In the genomic region with DNA sequence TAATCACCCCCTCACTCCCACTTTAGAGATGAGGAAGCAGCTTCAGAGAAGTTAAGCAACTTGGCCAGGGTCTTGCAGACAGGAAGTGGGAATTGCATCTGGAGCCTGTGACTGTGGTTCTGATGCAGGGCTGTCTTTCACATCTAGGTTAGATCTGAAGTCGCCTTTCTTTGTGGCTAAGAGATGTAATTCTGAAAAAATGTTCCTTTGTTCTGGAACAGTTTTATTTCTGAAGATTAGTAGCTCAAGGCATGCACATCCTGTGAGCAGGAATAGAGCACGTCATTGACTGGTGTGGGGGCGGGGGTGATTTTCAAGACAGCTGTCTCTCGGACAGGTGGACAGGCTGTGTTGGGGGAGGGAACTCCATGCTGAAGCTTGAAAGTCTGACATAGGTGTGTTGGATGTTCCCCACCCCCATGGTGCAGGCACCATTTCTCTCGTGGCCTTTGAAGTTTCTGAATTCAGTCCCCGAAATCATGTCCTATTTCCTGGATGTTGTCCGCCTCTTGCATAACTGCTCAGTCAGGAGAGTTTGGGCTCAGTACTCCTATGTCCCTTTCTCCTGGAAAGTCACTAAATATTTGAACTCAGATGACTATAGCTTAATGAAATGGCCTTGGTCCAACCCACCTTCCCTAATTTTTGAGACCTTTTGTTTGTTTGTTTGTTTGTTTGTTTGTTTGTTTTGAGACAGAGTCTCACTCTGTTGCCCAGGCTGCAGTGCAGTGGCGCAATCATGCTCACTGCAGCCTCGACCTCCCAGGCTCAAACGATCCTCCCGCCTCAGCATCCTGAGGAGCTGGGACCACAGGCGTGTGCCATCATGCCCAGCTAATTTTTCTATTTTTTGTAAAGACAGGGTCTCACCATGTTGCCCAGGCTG, we compare ENCODE assay signal across 8 cellular contexts. TPM values are rescaled to one million over a fixed set of nuclear protein-coding genes. Genes with fewer than 3 reads are reported as not detected.
DNase-seq lines count a peak whose midpoint lies in the region; TF ChIP-seq lines count a peak whose summit lies in the region.

No MANE protein-coding gene starts in this region.

- no peaks in the 10 kb centered on the region for H3K9me2 ChIP-seq in SK-N-SH

- no peaks in the 10 kb centered on the region for H3K9me3 ChIP-seq in SK-N-SH
- H3K9me3 ChIP-seq in skeletal muscle satellite cell (replicated peaks; ENCODE audit: low read length) = no peaks in the 10 kb centered on the region

- H2AFZ ChIP-seq in SK-N-SH (ENCODE audit: low read depth) = peak overlapping the region; percentile 45; the same call in 1 of the 2 replicates

- TF ChIP-seq CTCF in SK-N-SH (IDR thresholded peaks at IDR 0.05) = no peak
- TF ChIP-seq CTCF in fibroblast of the aortic adventitia (IDR thresholded peaks at IDR 0.05; ENCODE audit: insufficient read depth, low read length) = no peak

- peak; percentile 43 for DNase-seq in activated CD4-positive, alpha-beta T cell treated with anti-CD3 and anti-CD28 coated beads for 48 hours
- no peak for DNase-seq in activated CD4-positive, alpha-beta T cell treated with anti-CD3 and anti-CD28 coated beads, Interleukin-2, amount 50 U/mL, for 1 hour
- DNase-seq in SK-N-SH (no peak), fibroblast of the aortic adventitia (ENCODE audit: low read depth) (peak; percentile 91), 8988T (no peak), NCI-H187 (lab: John Stamatoyannopoulos, UW) (no peak), NCI-H1092 treated with DMSO at 0.1 percent for 48 hours (lab: John Stamatoyannopoulos, UW) (no peak)

- H3K27ac ChIP-seq in SK-N-SH (ENCODE audit: low read depth in 2 of 2, low read length in 1 of 2) = peak overlapping the region in 1 of 2 experiments; percentile 48; a peak in 2 of 4 replicates

- H3F3A ChIP-seq in SK-N-SH (replicated peaks; ENCODE audit: insufficient read depth) = no peaks in the 10 kb centered on the region

- CTCF ChIA-PET in SK-N-SH (lab: Yijun Ruan, JAX) = no interaction called here

- WGBS in SK-N-SH (ENCODE audit: low lambda C conversion rate) = 83% methylated on average over 12 of the region's 12 CpGs

- no peak overlapping the region for H3K4me3 ChIP-seq in SK-N-SH (ENCODE audit: low read depth in 2 of 2, low read length in 1 of 2)
- H3K4me3 ChIP-seq in fibroblast of the aortic adventitia (ENCODE audit: low read depth, low read length) = no peak overlapping the region
- no peak overlapping the region for H3K4me3 ChIP-seq in skeletal muscle satellite cell (ENCODE audit: low read length)

- POLR2A ChIA-PET in SK-N-SH (lab: Yijun Ruan, JAX) = interaction anchor here (0.9 to 1.4 kb wide), 2 partner anchors 21 to 22 kb away, joined by 3 to 6 read pairs; a partner anchor contains a TSS

- H3K27me3 ChIP-seq in SK-N-SH (ENCODE audit: insufficient read depth) (no peaks in the 10 kb centered on the region), skeletal muscle satellite cell (ENCODE audit: control insufficient read depth, insufficient read depth, low read length) (peaks cover 6% of the 10 kb centered on the region)

- TF ChIP-seq RAD21 in SK-N-SH (IDR thresholded peaks at IDR 0.05; ENCODE audit: low read length) = no peak

- H4K20me1 ChIP-seq in SK-N-SH (ENCODE audit: insufficient read depth) = no peaks in the 10 kb centered on the region

- no peaks in the 10 kb centered on the region for H3K79me2 ChIP-seq in SK-N-SH (ENCODE audit: insufficient read depth)

- no peak for TF ChIP-seq EP300 in SK-N-SH (IDR thresholded peaks at IDR 0.05; ENCODE audit: borderline replicate concordance in 1 of 2, low read depth in 1 of 2, low read length in 1 of 2)

- H3K36me3 ChIP-seq in SK-N-SH (replicated peaks in 1 of 2; ENCODE audit: control insufficient read depth in 1 of 2, insufficient read depth in 2 of 2, low read length in 1 of 2) (no peaks in the 10 kb centered on the region), skeletal muscle satellite cell (ENCODE audit: insufficient read depth, low read length) (no peaks in the 10 kb centered on the region)

- H3K4me1 ChIP-seq in SK-N-SH (ENCODE audit: control insufficient read depth in 1 of 2, insufficient read depth in 2 of 2, low read depth in 1 of 2, low read length in 1 of 2) (peaks cover 0 to 20% of the 10 kb centered on the region in 2 experiments; a peak in 2 of 4 replicates), skeletal muscle satellite cell (ENCODE audit: control insufficient read depth, insufficient read depth, low read length) (peaks cover 60% of the 10 kb centered on the region)

- H3K4me2 ChIP-seq in SK-N-SH (no peak overlapping the region), skeletal muscle satellite cell (ENCODE audit: low read length) (peak overlapping the region; percentile 56)

- peak overlapping the region; percentile 18; the same call in 1 of the 2 replicates for H3K9ac ChIP-seq in SK-N-SH
- H3K9ac ChIP-seq in skeletal muscle satellite cell (ENCODE audit: low read depth, low read length) = peak overlapping the region; percentile 71

TF ChIP-seq in SK-N-SH, 30 proteins besides CTCF, POLR2A, EP300 and RAD21:
- TF ChIP-seq, protein P1, sequence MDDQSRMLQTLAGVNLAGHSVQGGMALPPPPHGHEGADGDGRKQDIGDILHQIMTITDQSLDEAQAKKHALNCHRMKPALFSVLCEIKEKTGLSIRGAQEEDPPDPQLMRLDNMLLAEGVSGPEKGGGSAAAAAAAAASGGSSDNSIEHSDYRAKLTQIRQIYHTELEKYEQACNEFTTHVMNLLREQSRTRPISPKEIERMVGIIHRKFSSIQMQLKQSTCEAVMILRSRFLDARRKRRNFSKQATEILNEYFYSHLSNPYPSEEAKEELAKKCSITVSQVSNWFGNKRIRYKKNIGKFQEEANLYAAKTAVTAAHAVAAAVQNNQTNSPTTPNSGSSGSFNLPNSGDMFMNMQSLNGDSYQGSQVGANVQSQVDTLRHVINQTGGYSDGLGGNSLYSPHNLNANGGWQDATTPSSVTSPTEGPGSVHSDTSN (IDR thresholded peaks at IDR 0.05) = 0 out of 2 replicates have a peak, but pooled peaks have one; percentile 5
- TF ChIP-seq RFX5 (IDR thresholded peaks at IDR 0.05; ENCODE audit: low read length) = no peak
TF ChIP-seq in SK-N-SH: peak in this region for 1.

RNA-seq across cellular contexts. Expression of a gene that starts 21.0 kb away (rescaled TPM):
- 46.3 and 71.1 TPM in 2 replicates for polyA plus RNA-seq in SK-N-SH (2012; rRNA removed)
- 49.4 and 54.4 TPM in 2 replicates for polyA plus RNA-seq in SK-N-SH (2012; cell fraction: cytosol; rRNA removed)
- polyA plus RNA-seq in SK-N-SH (2012; cell fraction: nucleus; rRNA removed) = 37.9 and 75.2 TPM in 2 replicates
- total RNA-seq in fibroblast of the aortic adventitia (ENCODE audit: low replicate concordance) = 34.0 and 151 TPM in 2 replicates
- total RNA-seq in skeletal muscle satellite cell (2012; rRNA removed) = 79.1 and 110 TPM in 2 replicates

RNA-seq across cellular contexts. Expression of a gene that starts 45.9 kb away (rescaled TPM):
- polyA plus RNA-seq in SK-N-SH (2012; rRNA removed) = not detected in 2 replicates
- polyA plus RNA-seq in SK-N-SH (2012; cell fraction: cytosol; rRNA removed) = not detected in 2 replicates
- not detected in 2 replicates for polyA plus RNA-seq in SK-N-SH (2012; cell fraction: nucleus; rRNA removed)
- total RNA-seq in fibroblast of the aortic adventitia (ENCODE audit: low replicate concordance) = not detected in 2 replicates
- not detected in 2 replicates for total RNA-seq in skeletal muscle satellite cell (2012; rRNA removed)

RNA-seq across cellular contexts. Expression of a gene that starts 50.9 kb away (rescaled TPM):
- not detected in 2 replicates for polyA plus RNA-seq in SK-N-SH (2012; rRNA removed)
- 0.03 TPM in 1 of 2 replicates, not detected in the other for polyA plus RNA-seq in SK-N-SH (2012; cell fraction: cytosol; rRNA removed)
- polyA plus RNA-seq in SK-N-SH (2012; cell fraction: nucleus; rRNA removed) = 0.05 TPM in 1 of 2 replicates, not detected in the other
- not detected in 2 replicates for total RNA-seq in fibroblast of the aortic adventitia (ENCODE audit: low replicate concordance)
- total RNA-seq in skeletal muscle satellite cell (2012; rRNA removed) = not detected in 2 replicates

Comparison
In these comparisons a context has a peak if more than half of its experiments do, and no peak if none do; other contexts are left out.
1. DNase-seq: peak in activated CD4-positive, alpha-beta T cell treated with anti-CD3 and anti-CD28 coated beads for 48 hours (single experiment) and fibroblast of the aortic adventitia (single experiment); none in activated CD4-positive, alpha-beta T cell treated with anti-CD3 and anti-CD28 coated beads, Interleukin-2, amount 50 U/mL, for 1 hour (single experiment), SK-N-SH (single experiment), 8988T (single experiment), NCI-H187 (0 of 2) and NCI-H1092 treated with DMSO at 0.1 percent for 48 hours (single experiment).